8 cellular contexts compared by ENCODE assay signal in genomic region chr19:41299755-41300089, GRCh38. TPM values are rescaled to one million over a fixed set of nuclear protein-coding genes. Genes with fewer than 3 reads are reported as not detected.
DNase-seq lines count a peak whose midpoint lies in the region; ATAC-seq and TF ChIP-seq lines count a peak whose summit lies in the region.

No MANE protein-coding gene starts in this region.

- H3K27ac ChIP-seq in CD4-positive, alpha-beta memory T cell (ENCODE audit: low read depth, low read length) = peak overlapping the region; percentile 76
- H3K27ac ChIP-seq in foreskin keratinocyte = no peak overlapping the region

- CTCF ChIA-PET in CD4-positive, alpha-beta memory T cell (lab: Charles Lee; ENCODE audit: partially characterized antibody) = interaction anchor here (1.0 to 12.4 kb wide), 4 partner anchors 7 to 96 kb away, joined by 3 to 165 read pairs (median 30); partner anchors contain the start of gene HNRNPUL1

- peak overlapping the region in 7 of 8 donors; percentile 14 to 85 (median 67) for H3K4me3 Mint-ChIP-seq in CD4-positive, alpha-beta memory T cell
- H3K4me3 Mint-ChIP-seq in dendritic cell treated with granulocyte-macrophage colony-stimulating factor and Interleukin-4, amounts not matched to agents 40 ng/mL and 50 ng/mL, for 4 days = no peak overlapping the region
- peak overlapping the region; percentile 55 for H3K4me3 Mint-ChIP-seq in natural killer cell

- ATAC-seq in natural killer cell = no peak
- no peak for ATAC-seq in foreskin keratinocyte
- no peak for ATAC-seq in HG03139 (IDR thresholded peaks at IDR 0.05; ENCODE audit: unreplicated experiment)

- peak overlapping the region; percentile 95 to 100 (median 99) for H3K27ac Mint-ChIP-seq in CD4-positive, alpha-beta memory T cell
- H3K27ac Mint-ChIP-seq in dendritic cell treated with granulocyte-macrophage colony-stimulating factor and Interleukin-4, amounts not matched to agents 40 ng/mL and 50 ng/mL, for 4 days = peak overlapping the region; percentile 83
- peak overlapping the region; percentile 91 to 94 for H3K27ac Mint-ChIP-seq in natural killer cell

- POLR2A ChIA-PET in CD4-positive, alpha-beta memory T cell (lab: Charles Lee; ENCODE audit: partially characterized antibody) = interaction anchor here (1.0 to 26.9 kb wide), 5 partner anchors 9 to 53 kb away, joined by 3 to 711 read pairs (median 81); partner anchors contain the start of genes CCDC97, HNRNPUL1 and TGFB1

- DNase-seq in CD4-positive, alpha-beta memory T cell = peak; percentile 60 to 81 (median 66)
- DNase-seq in NCI-H69 (lab: John Stamatoyannopoulos, UW) (peak; percentile 20), natural killer cell (peak; percentile 27), foreskin keratinocyte (no peak), MV-4-11 (lab: John Stamatoyannopoulos, UW) (no peak), AML-193 (lab: John Stamatoyannopoulos, UW) (no peak)

- peaks cover 71 to 99% of the 10 kb centered on the region in 2 donors for H3K36me3 Mint-ChIP-seq in CD4-positive, alpha-beta memory T cell
- H3K36me3 Mint-ChIP-seq in dendritic cell treated with granulocyte-macrophage colony-stimulating factor and Interleukin-4, amounts not matched to agents 40 ng/mL and 50 ng/mL, for 4 days (ENCODE audit: low read depth) = peaks cover 100% of the 10 kb centered on the region
- H3K36me3 Mint-ChIP-seq in natural killer cell = peaks cover 15% of the 10 kb centered on the region

- no peaks in the 10 kb centered on the region for H3K27me3 Mint-ChIP-seq in CD4-positive, alpha-beta memory T cell
- H3K27me3 Mint-ChIP-seq in dendritic cell treated with granulocyte-macrophage colony-stimulating factor and Interleukin-4, amounts not matched to agents 40 ng/mL and 50 ng/mL, for 4 days = no peaks in the 10 kb centered on the region
- no peaks in the 10 kb centered on the region for H3K27me3 Mint-ChIP-seq in natural killer cell (ENCODE audit: low read depth in 2 of 2)

- peaks cover 71% of the 10 kb centered on the region for H3K36me3 ChIP-seq in CD4-positive, alpha-beta memory T cell (ENCODE audit: insufficient read depth, low read length)

- peaks cover 78 to 100% (median 88%) of the 10 kb centered on the region in 4 donors for H3K4me1 Mint-ChIP-seq in CD4-positive, alpha-beta memory T cell
- peaks cover 71% of the 10 kb centered on the region for H3K4me1 Mint-ChIP-seq in dendritic cell treated with granulocyte-macrophage colony-stimulating factor and Interleukin-4, amounts not matched to agents 40 ng/mL and 50 ng/mL, for 4 days (ENCODE audit: low read depth)
- H3K4me1 Mint-ChIP-seq in natural killer cell = peaks cover 88 to 91% of the 10 kb centered on the region in 2 donors

- peaks cover 98% of the 10 kb centered on the region for H3K4me1 ChIP-seq in CD4-positive, alpha-beta memory T cell (ENCODE audit: insufficient read depth, low read length)
- no peaks in the 10 kb centered on the region for H3K4me1 ChIP-seq in foreskin keratinocyte

- no peak overlapping the region for H3K4me3 ChIP-seq in CD4-positive, alpha-beta memory T cell (ENCODE audit: low read length in 2 of 2)

- H3K9me3 Mint-ChIP-seq in CD4-positive, alpha-beta memory T cell = peaks cover 0 to 4% (median 0%) of the 10 kb centered on the region in 8 donors
- H3K9me3 Mint-ChIP-seq in dendritic cell treated with granulocyte-macrophage colony-stimulating factor and Interleukin-4, amounts not matched to agents 40 ng/mL and 50 ng/mL, for 4 days = no peaks in the 10 kb centered on the region
- H3K9me3 Mint-ChIP-seq in natural killer cell = no peaks in the 10 kb centered on the region

- TF ChIP-seq CTCF in natural killer cell (IDR thresholded peaks at IDR 0.05) (no peak), foreskin keratinocyte (conservative IDR thresholded peaks at IDR 0.05) (no peak)

- H3K9me3 ChIP-seq in CD4-positive, alpha-beta memory T cell (ENCODE audit: control insufficient read depth in 1 of 2, low read length in 2 of 2) = no peaks in the 10 kb centered on the region

- H3K27me3 ChIP-seq in CD4-positive, alpha-beta memory T cell (ENCODE audit: insufficient read depth, low read length) = no peaks in the 10 kb centered on the region
- no peaks in the 10 kb centered on the region for H3K27me3 ChIP-seq in foreskin keratinocyte

- intact Hi-C loops in CD4-positive, alpha-beta memory T cell (cut with micrococcal nuclease) = loop anchor here (1.0 kb wide), 1 partner anchor 9 kb away; no protein-coding TSS in a partner anchor
- intact Hi-C loops in dendritic cell treated with granulocyte-macrophage colony-stimulating factor and Interleukin-4, amounts not matched to agents 40 ng/mL and 50 ng/mL, for 4 days (cut with micrococcal nuclease) = no loop called here
- intact Hi-C loops in natural killer cell (cut with micrococcal nuclease) = loop anchor here (10.0 kb wide), 1 partner anchor 475 kb away; no protein-coding TSS in a partner anchor

RNA-seq across cellular contexts. Expression of gene CCDC97, which starts 10.2 kb away (rescaled TPM):
- total RNA-seq in CD4-positive, alpha-beta memory T cell = 10 to 100 TPM; 56.4 to 61.4 TPM
- 10 to 100 TPM; 23.2 to 32.3 TPM for polyA plus RNA-seq in CD4-positive, alpha-beta memory T cell
- total RNA-seq in natural killer cell = 10 to 100 TPM; 41.1 to 44.3 (median 44.0) TPM
- 10.5 and 11.9 TPM in 2 replicates for total RNA-seq in foreskin keratinocyte
- 13.5 and 14.5 TPM in 2 replicates for polyA plus RNA-seq in foreskin keratinocyte

RNA-seq across cellular contexts. Expression of gene HNRNPUL1, which starts 35.5 kb away (rescaled TPM):
- total RNA-seq in CD4-positive, alpha-beta memory T cell = 100 to 1,000 TPM; 300 TPM
- 100 to 1,000 TPM in 1 of 2 donors, 10 to 100 TPM in 1; 37.8 to 110 TPM for polyA plus RNA-seq in CD4-positive, alpha-beta memory T cell
- total RNA-seq in natural killer cell = 100 to 1,000 TPM; 279 to 360 (median 315) TPM
- total RNA-seq in foreskin keratinocyte = 129 and 140 TPM in 2 replicates
- 106 and 123 TPM in 2 replicates for polyA plus RNA-seq in foreskin keratinocyte

RNA-seq across cellular contexts. Expression of gene TGFB1, which starts 54.0 kb away (rescaled TPM):
- total RNA-seq in CD4-positive, alpha-beta memory T cell = 100 to 1,000 TPM; 136 to 143 TPM
- 10 to 100 TPM; 28.1 to 83.7 TPM for polyA plus RNA-seq in CD4-positive, alpha-beta memory T cell
- total RNA-seq in natural killer cell (100 to 1,000 TPM; 682 to 761 (median 729) TPM), foreskin keratinocyte (26.8 and 26.9 TPM in 2 replicates)
- 51.3 and 52.5 TPM in 2 replicates for polyA plus RNA-seq in foreskin keratinocyte

Comparison
In these comparisons a context has a peak if more than half of its experiments do, and no peak if none do; other contexts are left out.
1. DNase-seq: peak in CD4-positive, alpha-beta memory T cell (5 of 5), NCI-H69 (single experiment) and natural killer cell (single experiment); none in foreskin keratinocyte (0 of 2), MV-4-11 (single experiment) and AML-193 (0 of 2).
2. RNA of gene TGFB1, which starts 54.0 kb away (total RNA-seq): 682 to 761 TPM in natural killer cell; 136 to 143 TPM in CD4-positive, alpha-beta memory T cell and 26.8 to 26.9 TPM in foreskin keratinocyte; every median in the first group is over 4 times any median in the second.
3. Peak in every context shown above with its lines, with median percentiles within 50 percentile points of each other: H3K27ac Mint-ChIP-seq.